ENCODE assay signal across 22 cellular contexts in genomic region chr7:121623130-121623872, GRCh38.
"Had no signal": no experiment of that assay in that cellular context is flagged by ENCODE, and none has a peak within 500 bp of the region (broad histone marks: within the 10 kb centered on the region; RNA-seq: fewer than 3 reads in every experiment).

No MANE protein-coding gene starts in this region.

- H3K9me3 ChIP-seq: ascending aorta, ovary, prostate gland, right atrium auricular region, tibial artery had no signal

- ATAC-seq: activated CD4-positive, CD25-positive, alpha-beta regulatory T cell treated with anti-CD3 and anti-CD28 coated beads, Interleukin-2, amount 50 U/mL, for 24 hours; activated CD8-positive, alpha-beta T cell treated with anti-CD3 and anti-CD28 coated beads for 36 hours; activated naive CD4-positive, alpha-beta T cell treated with anti-CD3 and anti-CD28 coated beads, Interleukin-2, amount 50 U/mL, for 72 hours; activated T-helper 17 cell treated with anti-CD3 and anti-CD28 coated beads, Interleukin-2, amount 50 U/mL, for 72 hours; left ventricle myocardium superior; natural killer cell treated with Interleukin-12 subunit alpha and Interleukin-12 subunit beta and Interleukin-15 and Interleukin-18, amount 100 ng/mL, for 72 hours; stimulated activated naive CD8-positive, alpha-beta T cell treated with anti-CD3 and anti-CD28 coated beads, Interleukin-15, amount 100 ng/mL, for 72 hours had no signal

- H3K9me3 Mint-ChIP-seq: activated CD4-positive, alpha-beta T cell treated with anti-CD3 and anti-CD28 coated beads, Interleukin-2, amount 10 ng/mL, durations not matched to agents 7 days and 5 days; activated CD8-positive, alpha-beta T cell treated with anti-CD3 and anti-CD28 coated beads for 36 hours; activated naive CD4-positive, alpha-beta T cell treated with anti-CD3 and anti-CD28 coated beads, Interleukin-2, amount 50 U/mL, for 72 hours; activated T-cell treated with anti-CD3 and anti-CD28 coated beads, Interleukin-2, amount 50 U/mL, for 24 hours; activated T-helper 17 cell treated with anti-CD3 and anti-CD28 coated beads, Interleukin-2, amount 50 U/mL, for 72 hours; central memory CD8-positive, alpha-beta T cell; natural killer cell treated with Interleukin-12 subunit alpha and Interleukin-12 subunit beta and Interleukin-15 and Interleukin-18, amount 100 ng/mL, for 72 hours; stimulated activated naive CD8-positive, alpha-beta T cell treated with anti-CD3 and anti-CD28 coated beads, Interleukin-15, amount 100 ng/mL, for 72 hours had no signal

- H3K27ac ChIP-seq: ascending aorta, ovary, prostate gland, right atrium auricular region, tibial artery had no signal

- H3K4me3 ChIP-seq: ascending aorta, ovary, prostate gland, right atrium auricular region, tibial artery had no signal

- H3K4me1 ChIP-seq: ascending aorta, prostate gland, right atrium auricular region, tibial artery had no signal

- DNase-seq: activated CD4-positive, alpha-beta T cell treated with anti-CD3 and anti-CD28 coated beads, Interleukin-2, amount 10 ng/mL, durations not matched to agents 7 days and 5 days; activated CD8-positive, alpha-beta T cell treated with anti-CD3 and anti-CD28 coated beads for 36 hours; activated T-cell treated with anti-CD3 and anti-CD28 coated beads, Interleukin-2, amount 50 U/mL, for 24 hours; effector memory CD4-positive, alpha-beta T cell; glutamatergic neuron; hypothalamus; left ventricle myocardium superior; ovary; stimulated activated CD4-positive, alpha-beta T cell treated with anti-CD3 and anti-CD28 coated beads, Interleukin-12 subunit alpha, Interleukin-12 subunit beta, amount 100 ng/mL, for 4 hours; stimulated activated CD4-positive, alpha-beta T cell treated with anti-CD3 and anti-CD28 coated beads, Interleukin-4, amount 100 ng/mL, for 4 hours; stimulated activated naive CD8-positive, alpha-beta T cell treated with anti-CD3 and anti-CD28 coated beads, Interleukin-15, amount 100 ng/mL, for 72 hours; tibial artery had no signal

- H3K4me3 Mint-ChIP-seq: activated CD4-positive, alpha-beta T cell treated with anti-CD3 and anti-CD28 coated beads, Interleukin-2, amount 10 ng/mL, durations not matched to agents 7 days and 5 days; activated CD8-positive, alpha-beta T cell treated with anti-CD3 and anti-CD28 coated beads for 36 hours; activated T-cell treated with anti-CD3 and anti-CD28 coated beads, Interleukin-2, amount 50 U/mL, for 24 hours; activated T-helper 17 cell treated with anti-CD3 and anti-CD28 coated beads, Interleukin-2, amount 50 U/mL, for 72 hours; central memory CD8-positive, alpha-beta T cell; natural killer cell treated with Interleukin-12 subunit alpha and Interleukin-12 subunit beta and Interleukin-15 and Interleukin-18, amount 100 ng/mL, for 72 hours; stimulated activated naive CD8-positive, alpha-beta T cell treated with anti-CD3 and anti-CD28 coated beads, Interleukin-15, amount 100 ng/mL, for 72 hours had no signal

- H3K27ac Mint-ChIP-seq: activated CD4-positive, alpha-beta T cell treated with anti-CD3 and anti-CD28 coated beads, Interleukin-2, amount 10 ng/mL, durations not matched to agents 7 days and 5 days; activated CD8-positive, alpha-beta T cell treated with anti-CD3 and anti-CD28 coated beads for 36 hours; activated naive CD4-positive, alpha-beta T cell treated with anti-CD3 and anti-CD28 coated beads, Interleukin-2, amount 50 U/mL, for 72 hours; activated T-cell treated with anti-CD3 and anti-CD28 coated beads, Interleukin-2, amount 50 U/mL, for 24 hours; activated T-helper 17 cell treated with anti-CD3 and anti-CD28 coated beads, Interleukin-2, amount 50 U/mL, for 72 hours; natural killer cell treated with Interleukin-12 subunit alpha and Interleukin-12 subunit beta and Interleukin-15 and Interleukin-18, amount 100 ng/mL, for 72 hours; stimulated activated naive CD8-positive, alpha-beta T cell treated with anti-CD3 and anti-CD28 coated beads, Interleukin-15, amount 100 ng/mL, for 72 hours had no signal

- H3K27me3 Mint-ChIP-seq: activated CD4-positive, alpha-beta T cell treated with anti-CD3 and anti-CD28 coated beads, Interleukin-2, amount 10 ng/mL, durations not matched to agents 7 days and 5 days; activated CD8-positive, alpha-beta T cell treated with anti-CD3 and anti-CD28 coated beads for 36 hours; activated T-cell treated with anti-CD3 and anti-CD28 coated beads, Interleukin-2, amount 50 U/mL, for 24 hours; activated T-helper 17 cell treated with anti-CD3 and anti-CD28 coated beads, Interleukin-2, amount 50 U/mL, for 72 hours; central memory CD8-positive, alpha-beta T cell; stimulated activated naive CD8-positive, alpha-beta T cell treated with anti-CD3 and anti-CD28 coated beads, Interleukin-15, amount 100 ng/mL, for 72 hours had no signal

- FAIRE-seq: colon, frontal cortex had no signal

- H3K36me3 Mint-ChIP-seq: activated naive CD4-positive, alpha-beta T cell treated with anti-CD3 and anti-CD28 coated beads, Interleukin-2, amount 50 U/mL, for 72 hours; natural killer cell treated with Interleukin-12 subunit alpha and Interleukin-12 subunit beta and Interleukin-15 and Interleukin-18, amount 100 ng/mL, for 72 hours had no signal

- H3K36me3 ChIP-seq: ascending aorta, ovary, prostate gland, right atrium auricular region, tibial artery had no signal

- H3K27me3 ChIP-seq: ascending aorta, ovary, right atrium auricular region, tibial artery had no signal

- H3K4me1 Mint-ChIP-seq: activated CD4-positive, alpha-beta T cell treated with anti-CD3 and anti-CD28 coated beads, Interleukin-2, amount 10 ng/mL, durations not matched to agents 7 days and 5 days; activated T-helper 17 cell treated with anti-CD3 and anti-CD28 coated beads, Interleukin-2, amount 50 U/mL, for 72 hours; central memory CD8-positive, alpha-beta T cell; stimulated activated naive CD8-positive, alpha-beta T cell treated with anti-CD3 and anti-CD28 coated beads, Interleukin-15, amount 100 ng/mL, for 72 hours had no signal
